1 cellular context compared by ENCODE assay signal in genomic region chr21:31873696-31874599, GRCh38.
A peak's percentile ranks its signal among the peaks of the same experiment; 100 is the strongest.
TF ChIP-seq lines count a peak whose summit lies in the region.

No MANE protein-coding gene starts in this region.

TF ChIP-seq in WTC11, 78 proteins besides CTCF, POLR2A, EP300 and RAD21 (continued from another document):
- TF ChIP-seq ZNF423 (CRISPR knock-in tag; IDR thresholded peaks at IDR 0.05) (no peak), ZBTB21 (CRISPR knock-in tag; IDR thresholded peaks at IDR 0.05; ENCODE audit: borderline replicate concordance) (no peak), OVOL2 (CRISPR knock-in tag; IDR thresholded peaks at IDR 0.05; ENCODE audit: borderline replicate concordance) (no peak), FOXP1 (CRISPR knock-in tag; IDR thresholded peaks at IDR 0.05; ENCODE audit: borderline replicate concordance) (peak; percentile 23; the same call in 1 of the 2 replicates), ZNF671 (CRISPR knock-in tag; IDR thresholded peaks at IDR 0.05) (no peak), ETV6 (CRISPR knock-in tag; IDR thresholded peaks at IDR 0.05) (0 out of 2 replicates have a peak, but pooled peaks have one; percentile 61), ZNF121 (CRISPR knock-in tag; IDR thresholded peaks at IDR 0.05) (no peak), TEAD4 (CRISPR knock-in tag; IDR thresholded peaks at IDR 0.05) (no peak), CBFB (CRISPR knock-in tag; IDR thresholded peaks at IDR 0.05; ENCODE audit: low read depth) (no peak), IRF2 (CRISPR knock-in tag; IDR thresholded peaks at IDR 0.05; ENCODE audit: borderline replicate concordance, low read depth) (no peak), FOXP4 (CRISPR knock-in tag; IDR thresholded peaks at IDR 0.05) (0 out of 2 replicates have a peak, but pooled peaks have one; percentile 55), KAT7 (CRISPR knock-in tag; IDR thresholded peaks at IDR 0.05; ENCODE audit: borderline replicate concordance) (no peak), ZNF416 (CRISPR knock-in tag; IDR thresholded peaks at IDR 0.05) (no peak), ZNF219 (CRISPR knock-in tag; IDR thresholded peaks at IDR 0.05; ENCODE audit: borderline replicate concordance) (no peak), SMAD3 (CRISPR knock-in tag; IDR thresholded peaks at IDR 0.05; ENCODE audit: borderline replicate concordance) (no peak), CREB1 (CRISPR knock-in tag; IDR thresholded peaks at IDR 0.05) (no peak), E2F5 (CRISPR knock-in tag; IDR thresholded peaks at IDR 0.05) (0 out of 2 replicates have a peak, but pooled peaks have one; percentile 50), ZNF263 (CRISPR knock-in tag; IDR thresholded peaks at IDR 0.05; ENCODE audit: low read depth) (no peak), PRRX2 (CRISPR knock-in tag; IDR thresholded peaks at IDR 0.05) (no peak), HMGXB4 (CRISPR knock-in tag; IDR thresholded peaks at IDR 0.05) (peak; percentile 69), ARID4B (CRISPR knock-in tag; IDR thresholded peaks at IDR 0.05; ENCODE audit: borderline replicate concordance) (no peak)
- TF ChIP-seq, protein P1, sequence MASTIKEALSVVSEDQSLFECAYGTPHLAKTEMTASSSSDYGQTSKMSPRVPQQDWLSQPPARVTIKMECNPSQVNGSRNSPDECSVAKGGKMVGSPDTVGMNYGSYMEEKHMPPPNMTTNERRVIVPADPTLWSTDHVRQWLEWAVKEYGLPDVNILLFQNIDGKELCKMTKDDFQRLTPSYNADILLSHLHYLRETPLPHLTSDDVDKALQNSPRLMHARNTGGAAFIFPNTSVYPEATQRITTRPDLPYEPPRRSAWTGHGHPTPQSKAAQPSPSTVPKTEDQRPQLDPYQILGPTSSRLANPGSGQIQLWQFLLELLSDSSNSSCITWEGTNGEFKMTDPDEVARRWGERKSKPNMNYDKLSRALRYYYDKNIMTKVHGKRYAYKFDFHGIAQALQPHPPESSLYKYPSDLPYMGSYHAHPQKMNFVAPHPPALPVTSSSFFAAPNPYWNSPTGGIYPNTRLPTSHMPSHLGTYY (CRISPR knock-in tag; IDR thresholded peaks at IDR 0.05) = no peak
- TF ChIP-seq, protein P2, sequence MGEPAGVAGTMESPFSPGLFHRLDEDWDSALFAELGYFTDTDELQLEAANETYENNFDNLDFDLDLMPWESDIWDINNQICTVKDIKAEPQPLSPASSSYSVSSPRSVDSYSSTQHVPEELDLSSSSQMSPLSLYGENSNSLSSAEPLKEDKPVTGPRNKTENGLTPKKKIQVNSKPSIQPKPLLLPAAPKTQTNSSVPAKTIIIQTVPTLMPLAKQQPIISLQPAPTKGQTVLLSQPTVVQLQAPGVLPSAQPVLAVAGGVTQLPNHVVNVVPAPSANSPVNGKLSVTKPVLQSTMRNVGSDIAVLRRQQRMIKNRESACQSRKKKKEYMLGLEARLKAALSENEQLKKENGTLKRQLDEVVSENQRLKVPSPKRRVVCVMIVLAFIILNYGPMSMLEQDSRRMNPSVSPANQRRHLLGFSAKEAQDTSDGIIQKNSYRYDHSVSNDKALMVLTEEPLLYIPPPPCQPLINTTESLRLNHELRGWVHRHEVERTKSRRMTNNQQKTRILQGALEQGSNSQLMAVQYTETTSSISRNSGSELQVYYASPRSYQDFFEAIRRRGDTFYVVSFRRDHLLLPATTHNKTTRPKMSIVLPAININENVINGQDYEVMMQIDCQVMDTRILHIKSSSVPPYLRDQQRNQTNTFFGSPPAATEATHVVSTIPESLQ (CRISPR knock-in tag; IDR thresholded peaks at IDR 0.05) = no peak
